ENCODE assay signal across 7 cellular contexts in genomic region chr12:53267309-53268008, GRCh38. TPM values are rescaled to one million over a fixed set of nuclear protein-coding genes. Genes with fewer than 3 reads are reported as not detected.
DNase-seq lines count a peak whose midpoint lies in the region; ATAC-seq and TF ChIP-seq lines count a peak whose summit lies in the region.

No MANE protein-coding gene starts in this region.

- peaks cover 18% of the 10 kb centered on the region for H3K4me1 Mint-ChIP-seq in central memory CD8-positive, alpha-beta T cell
- H3K4me1 Mint-ChIP-seq in naive B cell, result peaks cover 22 to 25% (median 25%) of the 10 kb centered on the region in 3 donors

- TF ChIP-seq POLR2A in Peyer's patch (IDR thresholded peaks at IDR 0.05) (no peak), uterus (IDR thresholded peaks at IDR 0.05) (no peak)

- no peak for TF ChIP-seq CTCF in Peyer's patch (IDR thresholded peaks at IDR 0.05)
- TF ChIP-seq CTCF in uterus (IDR thresholded peaks at IDR 0.05), result no peak

- H3K27me3 Mint-ChIP-seq in central memory CD8-positive, alpha-beta T cell, result no peaks in the 10 kb centered on the region
- H3K27me3 Mint-ChIP-seq in naive B cell, result no peaks in the 10 kb centered on the region

- no peaks in the 10 kb centered on the region for H3F3A ChIP-seq in GM23248 (ENCODE audit: insufficient read depth)

- intact Hi-C loops in uterus (cut with DNase I; ENCODE audit: low total_unique reads), result no loop called here

- no peaks in the 10 kb centered on the region for H3K36me3 Mint-ChIP-seq in central memory CD8-positive, alpha-beta T cell (ENCODE audit: insufficient read depth)
- H3K36me3 Mint-ChIP-seq in naive B cell, result no peaks in the 10 kb centered on the region

- H2AFZ ChIP-seq in GM23248, result peak overlapping the region; percentile 98

- H3K79me2 ChIP-seq in GM23248 (ENCODE audit: insufficient read depth), result peaks cover 31% of the 10 kb centered on the region

- H3K4me1 ChIP-seq in GM23248 (ENCODE audit: insufficient read depth), result peaks cover 5% of the 10 kb centered on the region; the same call in 1 of the 2 replicates
- H3K4me1 ChIP-seq in Peyer's patch, result peaks cover 0 to 17% (median 7%) of the 10 kb centered on the region in 4 donors
- no peaks in the 10 kb centered on the region for H3K4me1 ChIP-seq in uterus

- H3K27ac Mint-ChIP-seq in central memory CD8-positive, alpha-beta T cell (ENCODE audit: low read depth), result peak overlapping the region; percentile 96
- peak overlapping the region; percentile 89 to 98 (median 98) for H3K27ac Mint-ChIP-seq in naive B cell

- peak overlapping the region; percentile 99 for H3K4me3 Mint-ChIP-seq in central memory CD8-positive, alpha-beta T cell
- H3K4me3 Mint-ChIP-seq in naive B cell, result peak overlapping the region; percentile 92 to 99 (median 98)

- H3K36me3 ChIP-seq in GM23248 (ENCODE audit: low read depth), result no peaks in the 10 kb centered on the region
- H3K36me3 ChIP-seq in Peyer's patch, result no peaks in the 10 kb centered on the region
- H3K36me3 ChIP-seq in uterus, result no peaks in the 10 kb centered on the region

- in situ Hi-C loops in GM23248 (cut with MboI), result no loop called here

- H3K27me3 ChIP-seq in GM23248 (replicated peaks; ENCODE audit: insufficient read depth), result no peaks in the 10 kb centered on the region
- no peaks in the 10 kb centered on the region for H3K27me3 ChIP-seq in Peyer's patch
- no peaks in the 10 kb centered on the region for H3K27me3 ChIP-seq in uterus

- H3K9me3 Mint-ChIP-seq in central memory CD8-positive, alpha-beta T cell, result no peaks in the 10 kb centered on the region
- no peaks in the 10 kb centered on the region for H3K9me3 Mint-ChIP-seq in naive B cell

- H3K9ac ChIP-seq in GM23248, result peak overlapping the region; percentile 75

- peak; percentile 35 for ATAC-seq in central memory CD8-positive, alpha-beta T cell (replicated peaks; ENCODE audit: extremely low read depth, poor library complexity, severe bottlenecking)
- peak; percentile 22 to 36 for ATAC-seq in naive B cell (ENCODE audit: low read depth in 2 of 2)

- H3K9me3 ChIP-seq in GM23248 (ENCODE audit: low read depth) (no peaks in the 10 kb centered on the region), Peyer's patch (no peaks in the 10 kb centered on the region), uterus (no peaks in the 10 kb centered on the region)

- H4K20me1 ChIP-seq in GM23248 (ENCODE audit: insufficient read depth), result no peaks in the 10 kb centered on the region

- H3K27ac ChIP-seq in GM23248 (peak overlapping the region; percentile 36; the same call in 1 of the 2 replicates), Peyer's patch (peak overlapping the region in 2 of 4 donors; percentile 25 to 63), uterus (peak overlapping the region; percentile 26 to 72)

- H3K9me2 ChIP-seq in GM23248 (ENCODE audit: insufficient read depth), result no peaks in the 10 kb centered on the region

- 35 to 38% methylated on average over 17 of the region's 17 CpGs for WGBS in GM23248 (ENCODE audit: low coverage in 1 of 2, low lambda C conversion rate in 2 of 2, missing lambda C conversion rate in 2 of 2), 2 experiments

- DNase-seq in GM23248 (peak; percentile 48), Peyer's patch (no peak), naive B cell (no peak), uterus (no peak), retina (no peak), EL (no peak)
- no peak for DNase-seq in central memory CD8-positive, alpha-beta T cell (ENCODE audit: low spot score in 2 of 2)

- peak overlapping the region; percentile 97 for H3K4me2 ChIP-seq in GM23248 (ENCODE audit: unreplicated experiment)

- H3K4me3 ChIP-seq in GM23248 (peak overlapping the region; percentile 85), Peyer's patch (peak overlapping the region; percentile 30 to 64 (median 57)), uterus (peak overlapping the region; percentile 44 to 59)

RNA-seq across cellular contexts. Expression of gene ESPL1, which starts 0.6 kb away (rescaled TPM):
- total RNA-seq in GM23248 (2014; rRNA removed; shearing (Covaris generic)), result 5.6 and 8.5 TPM in 2 replicates
- polyA plus RNA-seq in GM23248 (2016; fragmentation: Nextera tagmentation; extraction: Ambion mirVana) (2.0 and 3.3 TPM in 2 replicates), naive B cell (ENCODE audit: low read depth in 6 of 6) (under 1 TPM in 3 of 6 donors, not detected in 3; 0.12 to 0.40 (median 0.23) TPM)
- total RNA-seq in Peyer's patch (100 to 1,000 TPM in 1 of 4 donors, 10 to 100 TPM in 3; 47.0 to 108 (median 87.0) TPM), uterus (1 to 10 TPM in 1 of 4 donors, under 1 TPM in 1, not detected in 2; 0.12 to 4.5 TPM)

RNA-seq across cellular contexts. Expression of gene PFDN5, which starts 27.9 kb away (rescaled TPM):
- total RNA-seq in GM23248 (2014; rRNA removed; shearing (Covaris generic)), result 380 and 393 TPM in 2 replicates
- 609 and 625 TPM in 2 replicates for polyA plus RNA-seq in GM23248 (2016; fragmentation: Nextera tagmentation; extraction: Ambion mirVana)
- total RNA-seq in Peyer's patch, result 100 to 1,000 TPM; 223 to 578 (median 263) TPM
- 1,000 to 10,000 TPM; 1,564 to 1,943 (median 1,771) TPM for polyA plus RNA-seq in naive B cell (ENCODE audit: low read depth in 6 of 6)
- 1,000 to 10,000 TPM in 2 of 4 donors, 100 to 1,000 TPM in 2; 347 to 1,573 (median 972) TPM for total RNA-seq in uterus

RNA-seq across cellular contexts. Expression of gene MYG1, which starts 32.0 kb away (rescaled TPM):
- 39.6 and 48.9 TPM in 2 replicates for total RNA-seq in GM23248 (2014; rRNA removed; shearing (Covaris generic))
- polyA plus RNA-seq in GM23248 (2016; fragmentation: Nextera tagmentation; extraction: Ambion mirVana) (47.8 and 52.4 TPM in 2 replicates), naive B cell (ENCODE audit: low read depth in 6 of 6) (10 to 100 TPM; 52.3 to 94.2 (median 60.4) TPM)
- total RNA-seq in Peyer's patch (10 to 100 TPM; 18.4 to 25.6 (median 24.8) TPM), uterus (10 to 100 TPM; 10.2 to 59.3 (median 33.9) TPM)

RNA-seq across cellular contexts. Expression of gene RARG, which starts 35.5 kb away (rescaled TPM):
- 75.3 and 76.6 TPM in 2 replicates for total RNA-seq in GM23248 (2014; rRNA removed; shearing (Covaris generic))
- polyA plus RNA-seq in GM23248 (2016; fragmentation: Nextera tagmentation; extraction: Ambion mirVana) (116 and 118 TPM in 2 replicates), naive B cell (ENCODE audit: low read depth in 6 of 6) (1 to 10 TPM in 2 of 6 donors, under 1 TPM in 2, not detected in 2; 0.78 to 2.2 (median 1.3) TPM)
- total RNA-seq in Peyer's patch (10 to 100 TPM in 1 of 4 donors, 1 to 10 TPM in 3; 1.9 to 10.7 (median 5.7) TPM), uterus (10 to 100 TPM in 2 of 4 donors, 1 to 10 TPM in 2; 2.6 to 65.6 (median 28.9) TPM)

RNA-seq across cellular contexts. Expression of gene AAAS, which starts 54.0 kb away (rescaled TPM):
- total RNA-seq in GM23248 (2014; rRNA removed; shearing (Covaris generic)), result 63.4 and 72.0 TPM in 2 replicates
- polyA plus RNA-seq in GM23248 (2016; fragmentation: Nextera tagmentation; extraction: Ambion mirVana) (46.6 and 49.7 TPM in 2 replicates), naive B cell (ENCODE audit: low read depth in 6 of 6) (10 to 100 TPM; 34.9 to 49.9 (median 38.5) TPM)
- total RNA-seq in Peyer's patch (100 to 1,000 TPM in 1 of 4 donors, 10 to 100 TPM in 3; 36.4 to 143 (median 51.1) TPM), uterus (10 to 100 TPM; 12.3 to 52.2 (median 46.9) TPM)
